1 cellular context compared by ENCODE assay signal in the genomic region with DNA sequence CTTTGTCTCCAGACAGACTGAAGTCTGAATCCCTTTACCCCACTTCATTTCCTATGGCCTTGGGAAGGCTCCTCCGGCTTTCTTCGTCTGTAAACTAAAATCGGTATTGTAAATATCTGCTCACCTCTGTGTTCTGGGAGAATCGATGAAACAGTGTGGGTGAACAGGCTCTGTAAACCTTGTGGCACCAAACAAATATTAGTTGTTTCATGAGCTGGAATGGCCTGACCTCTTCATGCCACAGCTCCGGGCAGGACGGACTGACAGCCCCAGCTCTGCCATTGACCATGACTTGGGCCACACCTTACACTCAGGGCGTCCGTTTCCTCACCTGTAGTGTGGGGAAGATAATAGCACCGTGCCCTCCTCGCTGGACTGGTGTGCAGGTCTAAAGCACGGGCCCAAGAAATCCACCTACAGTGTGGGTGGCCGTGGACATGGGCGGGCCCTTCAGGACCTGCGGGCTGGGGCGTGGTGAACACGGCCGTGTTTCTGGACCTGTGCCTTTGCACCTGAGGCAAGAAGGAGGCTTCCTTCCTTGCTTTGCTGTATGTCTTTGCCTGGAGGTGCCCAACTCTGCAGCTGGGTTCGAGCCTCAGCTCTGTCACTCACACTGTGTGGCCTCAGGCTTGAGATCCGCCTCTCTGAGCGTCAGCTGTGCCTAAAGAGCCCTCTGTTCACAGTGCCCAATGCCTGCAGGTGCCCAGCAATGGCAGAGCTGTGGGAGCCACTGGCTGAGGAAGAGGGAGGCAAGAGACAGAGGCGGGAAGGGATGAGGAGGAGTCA.
TF ChIP-seq lines count a peak whose summit lies in the region.

No MANE protein-coding gene starts in this region.

TF ChIP-seq in HepG2, 621 proteins besides CTCF, POLR2A, EP300 and RAD21 (continued from another document and continues in another):
- TF ChIP-seq, protein P1, sequence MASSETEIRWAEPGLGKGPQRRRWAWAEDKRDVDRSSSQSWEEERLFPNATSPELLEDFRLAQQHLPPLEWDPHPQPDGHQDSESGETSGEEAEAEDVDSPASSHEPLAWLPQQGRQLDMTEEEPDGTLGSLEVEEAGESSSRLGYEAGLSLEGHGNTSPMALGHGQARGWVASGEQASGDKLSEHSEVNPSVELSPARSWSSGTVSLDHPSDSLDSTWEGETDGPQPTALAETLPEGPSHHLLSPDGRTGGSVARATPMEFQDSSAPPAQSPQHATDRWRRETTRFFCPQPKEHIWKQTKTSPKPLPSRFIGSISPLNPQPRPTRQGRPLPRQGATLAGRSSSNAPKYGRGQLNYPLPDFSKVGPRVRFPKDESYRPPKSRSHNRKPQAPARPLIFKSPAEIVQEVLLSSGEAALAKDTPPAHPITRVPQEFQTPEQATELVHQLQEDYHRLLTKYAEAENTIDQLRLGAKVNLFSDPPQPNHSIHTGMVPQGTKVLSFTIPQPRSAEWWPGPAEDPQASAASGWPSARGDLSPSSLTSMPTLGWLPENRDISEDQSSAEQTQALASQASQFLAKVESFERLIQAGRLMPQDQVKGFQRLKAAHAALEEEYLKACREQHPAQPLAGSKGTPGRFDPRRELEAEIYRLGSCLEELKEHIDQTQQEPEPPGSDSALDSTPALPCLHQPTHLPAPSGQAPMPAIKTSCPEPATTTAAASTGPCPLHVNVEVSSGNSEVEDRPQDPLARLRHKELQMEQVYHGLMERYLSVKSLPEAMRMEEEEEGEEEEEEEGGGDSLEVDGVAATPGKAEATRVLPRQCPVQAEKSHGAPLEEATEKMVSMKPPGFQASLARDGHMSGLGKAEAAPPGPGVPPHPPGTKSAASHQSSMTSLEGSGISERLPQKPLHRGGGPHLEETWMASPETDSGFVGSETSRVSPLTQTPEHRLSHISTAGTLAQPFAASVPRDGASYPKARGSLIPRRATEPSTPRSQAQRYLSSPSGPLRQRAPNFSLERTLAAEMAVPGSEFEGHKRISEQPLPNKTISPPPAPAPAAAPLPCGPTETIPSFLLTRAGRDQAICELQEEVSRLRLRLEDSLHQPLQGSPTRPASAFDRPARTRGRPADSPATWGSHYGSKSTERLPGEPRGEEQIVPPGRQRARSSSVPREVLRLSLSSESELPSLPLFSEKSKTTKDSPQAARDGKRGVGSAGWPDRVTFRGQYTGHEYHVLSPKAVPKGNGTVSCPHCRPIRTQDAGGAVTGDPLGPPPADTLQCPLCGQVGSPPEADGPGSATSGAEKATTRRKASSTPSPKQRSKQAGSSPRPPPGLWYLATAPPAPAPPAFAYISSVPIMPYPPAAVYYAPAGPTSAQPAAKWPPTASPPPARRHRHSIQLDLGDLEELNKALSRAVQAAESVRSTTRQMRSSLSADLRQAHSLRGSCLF (CRISPR knock-in tag; IDR thresholded peaks at IDR 0.05; ENCODE audit: borderline replicate concordance), result no peak
- TF ChIP-seq KDM5B (CRISPR knock-in tag; IDR thresholded peaks at IDR 0.05; ENCODE audit: borderline replicate concordance) (no peak; the same call in 1 of the 2 replicates), TRAFD1 (CRISPR knock-in tag; IDR thresholded peaks at IDR 0.05; ENCODE audit: borderline replicate concordance) (no peak), JARID2 (CRISPR knock-in tag; IDR thresholded peaks at IDR 0.05; ENCODE audit: insufficient replicate concordance) (no peak), PRMT3 (CRISPR knock-in tag; IDR thresholded peaks at IDR 0.05; ENCODE audit: borderline replicate concordance, low read depth) (no peak), SMAD1 (CRISPR knock-in tag; IDR thresholded peaks at IDR 0.05; ENCODE audit: borderline replicate concordance, low read depth) (no peak), SOX5 (CRISPR knock-in tag; IDR thresholded peaks at IDR 0.05; ENCODE audit: borderline replicate concordance) (peak; percentile 55; the same call in 1 of the 2 replicates), SNAI1 (CRISPR knock-in tag; IDR thresholded peaks at IDR 0.05; ENCODE audit: borderline replicate concordance) (no peak), ZNF552 (CRISPR knock-in tag; IDR thresholded peaks at IDR 0.05; ENCODE audit: borderline replicate concordance) (no peak), ZBTB26 (CRISPR knock-in tag; IDR thresholded peaks at IDR 0.05; ENCODE audit: borderline replicate concordance) (no peak), ZFP41 (CRISPR knock-in tag; IDR thresholded peaks at IDR 0.05; ENCODE audit: borderline replicate concordance) (no peak), HOXD1 (CRISPR knock-in tag; IDR thresholded peaks at IDR 0.05) (no peak), REST (IDR thresholded peaks at IDR 0.05; ENCODE audit: borderline replicate concordance in 1 of 2, low read depth in 1 of 2, low read length in 2 of 2) (no peak), NFATC3 (CRISPR knock-in tag; IDR thresholded peaks at IDR 0.05) (no peak), ZNF367 (CRISPR knock-in tag; IDR thresholded peaks at IDR 0.05; ENCODE audit: borderline replicate concordance) (no peak), GATAD2A (CRISPR knock-in tag; IDR thresholded peaks at IDR 0.05) (peak; percentile 82), FOXP4 (CRISPR knock-in tag; IDR thresholded peaks at IDR 0.05) (peak; percentile 85), ZFP62 (CRISPR knock-in tag; IDR thresholded peaks at IDR 0.05) (no peak), ZNF883 (CRISPR knock-in tag; IDR thresholded peaks at IDR 0.05; ENCODE audit: not compliant biosample characterization) (no peak), RBM39 (IDR thresholded peaks at IDR 0.05; ENCODE audit: low read depth, low read length, poor library complexity, severe bottlenecking) (no peak), MAZ (IDR thresholded peaks at IDR 0.05; ENCODE audit: borderline replicate concordance, low read depth, low read length) (no peak), MAZ (CRISPR knock-in tag; IDR thresholded peaks at IDR 0.05; ENCODE audit: low read depth) (no peak), DPF2 (CRISPR knock-in tag; IDR thresholded peaks at IDR 0.05; ENCODE audit: borderline replicate concordance, low read depth) (no peak; the same call in 1 of the 2 replicates), KMT2B (CRISPR knock-in tag; IDR thresholded peaks at IDR 0.05) (no peak), TGIF2 (CRISPR knock-in tag; IDR thresholded peaks at IDR 0.05) (no peak), SALL1 (CRISPR knock-in tag; IDR thresholded peaks at IDR 0.05) (peak; percentile 71), ZNF264 (CRISPR knock-in tag; IDR thresholded peaks at IDR 0.05) (no peak), MEIS1 (CRISPR knock-in tag; IDR thresholded peaks at IDR 0.05; ENCODE audit: borderline replicate concordance) (0 out of 2 replicates have a peak, but pooled peaks have one; percentile 77), HNRNPK (IDR thresholded peaks at IDR 0.05; ENCODE audit: low read depth, low read length, poor library complexity, severe bottlenecking) (no peak), ZFP36L1 (CRISPR knock-in tag; IDR thresholded peaks at IDR 0.05) (no peak), ZNF7 (CRISPR knock-in tag; IDR thresholded peaks at IDR 0.05) (no peak), FOXO1 (CRISPR knock-in tag; IDR thresholded peaks at IDR 0.05) (peak; percentile 54), RARG (CRISPR knock-in tag; IDR thresholded peaks at IDR 0.05; ENCODE audit: low read depth) (no peak), ZNF484 (CRISPR knock-in tag; IDR thresholded peaks at IDR 0.05; ENCODE audit: borderline replicate concordance, low read depth) (no peak), MXD4 (CRISPR knock-in tag; IDR thresholded peaks at IDR 0.05) (no peak), SP5 (CRISPR knock-in tag; IDR thresholded peaks at IDR 0.05; ENCODE audit: borderline replicate concordance, low read depth) (no peak), ZNF780A (CRISPR knock-in tag; IDR thresholded peaks at IDR 0.05) (no peak)
- TF ChIP-seq, protein P2, sequence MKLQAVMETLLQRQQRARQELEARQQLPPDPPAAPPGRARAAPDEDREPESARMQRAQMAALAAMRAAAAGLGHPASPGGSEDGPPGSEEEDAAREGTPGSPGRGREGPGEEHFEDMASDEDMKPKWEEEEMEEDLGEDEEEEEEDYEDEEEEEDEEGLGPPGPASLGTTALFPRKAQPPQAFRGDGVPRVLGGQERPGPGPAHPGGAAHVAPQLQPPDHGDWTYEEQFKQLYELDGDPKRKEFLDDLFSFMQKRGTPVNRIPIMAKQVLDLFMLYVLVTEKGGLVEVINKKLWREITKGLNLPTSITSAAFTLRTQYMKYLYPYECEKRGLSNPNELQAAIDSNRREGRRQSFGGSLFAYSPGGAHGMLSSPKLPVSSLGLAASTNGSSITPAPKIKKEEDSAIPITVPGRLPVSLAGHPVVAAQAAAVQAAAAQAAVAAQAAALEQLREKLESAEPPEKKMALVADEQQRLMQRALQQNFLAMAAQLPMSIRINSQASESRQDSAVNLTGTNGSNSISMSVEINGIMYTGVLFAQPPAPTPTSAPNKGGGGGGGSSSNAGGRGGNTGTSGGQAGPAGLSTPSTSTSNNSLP (IDR thresholded peaks at IDR 0.05; ENCODE audit: low read depth, low read length), result no peak
- TF ChIP-seq, protein P3, sequence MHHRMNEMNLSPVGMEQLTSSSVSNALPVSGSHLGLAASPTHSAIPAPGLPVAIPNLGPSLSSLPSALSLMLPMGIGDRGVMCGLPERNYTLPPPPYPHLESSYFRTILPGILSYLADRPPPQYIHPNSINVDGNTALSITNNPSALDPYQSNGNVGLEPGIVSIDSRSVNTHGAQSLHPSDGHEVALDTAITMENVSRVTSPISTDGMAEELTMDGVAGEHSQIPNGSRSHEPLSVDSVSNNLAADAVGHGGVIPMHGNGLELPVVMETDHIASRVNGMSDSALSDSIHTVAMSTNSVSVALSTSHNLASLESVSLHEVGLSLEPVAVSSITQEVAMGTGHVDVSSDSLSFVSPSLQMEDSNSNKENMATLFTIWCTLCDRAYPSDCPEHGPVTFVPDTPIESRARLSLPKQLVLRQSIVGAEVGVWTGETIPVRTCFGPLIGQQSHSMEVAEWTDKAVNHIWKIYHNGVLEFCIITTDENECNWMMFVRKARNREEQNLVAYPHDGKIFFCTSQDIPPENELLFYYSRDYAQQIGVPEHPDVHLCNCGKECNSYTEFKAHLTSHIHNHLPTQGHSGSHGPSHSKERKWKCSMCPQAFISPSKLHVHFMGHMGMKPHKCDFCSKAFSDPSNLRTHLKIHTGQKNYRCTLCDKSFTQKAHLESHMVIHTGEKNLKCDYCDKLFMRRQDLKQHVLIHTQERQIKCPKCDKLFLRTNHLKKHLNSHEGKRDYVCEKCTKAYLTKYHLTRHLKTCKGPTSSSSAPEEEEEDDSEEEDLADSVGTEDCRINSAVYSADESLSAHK (CRISPR knock-in tag; IDR thresholded peaks at IDR 0.05; ENCODE audit: borderline replicate concordance), result no peak
